17 cellular contexts compared by ENCODE assay signal in the genomic region with DNA sequence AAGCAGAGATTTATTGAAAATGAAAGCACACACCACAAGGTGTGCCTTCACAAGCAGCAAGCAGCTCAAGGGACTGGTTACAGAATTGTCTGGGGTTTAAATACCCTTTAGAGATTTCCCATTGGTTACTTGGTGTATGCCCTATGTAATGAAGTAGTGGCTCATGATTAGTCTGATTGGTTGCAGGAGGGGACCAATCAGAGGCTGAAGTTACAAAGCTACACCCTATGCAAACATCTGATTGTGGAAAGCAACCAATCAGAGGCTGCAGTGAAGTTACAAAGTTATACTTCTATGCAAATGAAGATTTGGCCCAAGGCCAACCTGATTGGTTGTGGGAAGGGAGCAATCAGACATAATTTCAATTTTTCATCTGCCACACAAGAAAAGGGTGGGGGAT.
DNase-seq lines count a peak whose midpoint lies in the region; ATAC-seq, FAIRE-seq and TF ChIP-seq lines count a peak whose summit lies in the region.
"Had no signal": no experiment of that assay in that cellular context is flagged by ENCODE, and none has a peak within 500 bp of the region (broad histone marks: within the 10 kb centered on the region; RNA-seq: fewer than 3 reads in every experiment).

No MANE protein-coding gene starts in this region.

- FAIRE-seq in small intestine (lab: Jason Lieb, UNC) = no peak
- FAIRE-seq: HepG2, islet of Langerhans had no signal

- H3K27ac ChIP-seq in OCI-LY1 (ENCODE audit: low read depth, low read length, poor library complexity, severe bottlenecking) = peak overlapping the region; percentile 9
- no peak overlapping the region for H3K27ac ChIP-seq in SJCRH30
- no peak overlapping the region for H3K27ac ChIP-seq in small intestine (ENCODE audit: low read depth in 1 of 2, low read length in 1 of 2)
- H3K27ac ChIP-seq: cardiac muscle cell, gastroesophageal sphincter had no signal

- peak overlapping the region; percentile 23; the same call in 1 of the 2 replicates for H3K4me2 ChIP-seq in OCI-LY1 (ENCODE audit: low read length)

- H3K27me3 ChIP-seq in OCI-LY1 (ENCODE audit: insufficient read depth, low read length) = no peaks in the 10 kb centered on the region
- no peaks in the 10 kb centered on the region for H3K27me3 ChIP-seq in SJCRH30
- H3K27me3 ChIP-seq in small intestine (ENCODE audit: control insufficient read depth in 2 of 2, insufficient read depth in 2 of 2, low read length in 2 of 2) = no peaks in the 10 kb centered on the region
- H3K27me3 ChIP-seq: cardiac muscle cell, gastroesophageal sphincter, spleen had no signal

- H3K9me2 ChIP-seq in OCI-LY1 (ENCODE audit: low read depth, low read length) = no peaks in the 10 kb centered on the region

- H3K36me3 ChIP-seq in OCI-LY1 (ENCODE audit: insufficient read depth, low read length) (peaks cover 40% of the 10 kb centered on the region), SJCRH30 (no peaks in the 10 kb centered on the region; the same call in 1 of the 2 replicates), small intestine (ENCODE audit: control insufficient read depth in 2 of 2, insufficient read depth in 2 of 2, low read length in 2 of 2) (no peaks in the 10 kb centered on the region)
- H3K36me3 ChIP-seq: cardiac muscle cell, gastroesophageal sphincter, spleen had no signal

- TF ChIP-seq CTCF in OCI-LY1 (IDR thresholded peaks at IDR 0.05; ENCODE audit: low read length) = no peak
- TF ChIP-seq CTCF in fibroblast of pulmonary artery (IDR thresholded peaks at IDR 0.05; ENCODE audit: low read length, missing control alignments) = no peak
- no peak for TF ChIP-seq CTCF in GM20000 (IDR thresholded peaks at IDR 0.05; ENCODE audit: extremely low read depth, missing control alignments)

- DNase-seq in DMS153 (lab: John Stamatoyannopoulos, UW) (peak; percentile 7), DMS153 treated with DMSO at 0.1 percent for 48 hours (lab: John Stamatoyannopoulos, UW; ENCODE audit: unreplicated experiment) (no peak), fibroblast of pulmonary artery (ENCODE audit: low read depth) (peak; percentile 63), GM20000 (ENCODE audit: low spot score) (no peak), SJCRH30 (no peak), small intestine (no peak)
- DNase-seq: 8988T, midbrain, RPMI8226, spleen had no signal

- H3K4me1 ChIP-seq in OCI-LY1 (ENCODE audit: insufficient read depth, low read length, severe bottlenecking) (peaks cover 52% of the 10 kb centered on the region), SJCRH30 (no peaks in the 10 kb centered on the region; the same call in 1 of the 2 replicates), small intestine (ENCODE audit: control insufficient read depth in 2 of 2, insufficient read depth in 1 of 2, low read depth in 1 of 2, low read length in 1 of 2) (no peaks in the 10 kb centered on the region)

- H3K9me3 ChIP-seq in OCI-LY1 (ENCODE audit: low read length) (no peaks in the 10 kb centered on the region), SJCRH30 (replicated peaks) (no peaks in the 10 kb centered on the region), small intestine (ENCODE audit: control insufficient read depth, low read depth) (no peaks in the 10 kb centered on the region)
- H3K9me3 ChIP-seq: gastroesophageal sphincter, spleen had no signal

- no peaks in the 10 kb centered on the region for H3F3A ChIP-seq in OCI-LY1 (ENCODE audit: insufficient read depth, low read length)

- H4K20me1 ChIP-seq in OCI-LY1 (ENCODE audit: insufficient read depth, low read length) = no peaks in the 10 kb centered on the region

- H3K79me2 ChIP-seq in OCI-LY1 (ENCODE audit: insufficient read depth, low read length) = peaks cover 95% of the 10 kb centered on the region
- H3K79me2 ChIP-seq: parathyroid adenoma had no signal

- H2AFZ ChIP-seq in OCI-LY1 (ENCODE audit: low read length) = no peak overlapping the region

- H3K4me3 ChIP-seq in OCI-LY1 (ENCODE audit: low read depth, low read length, poor library complexity, severe bottlenecking) = no peak overlapping the region
- no peak overlapping the region for H3K4me3 ChIP-seq in fibroblast of pulmonary artery (replicated peaks; ENCODE audit: low read depth, low read length)
- H3K4me3 ChIP-seq in SJCRH30 = no peak overlapping the region
- H3K4me3 ChIP-seq in small intestine (ENCODE audit: low read depth in 1 of 2, low read length in 2 of 2) = no peak overlapping the region
- H3K4me3 ChIP-seq: cardiac muscle cell, gastroesophageal sphincter, spleen had no signal

- no peak overlapping the region for H3K9ac ChIP-seq in OCI-LY1 (ENCODE audit: low read length)
- H3K9ac ChIP-seq: parathyroid adenoma had no signal

- ATAC-seq in GM19468 (IDR thresholded peaks at IDR 0.05; ENCODE audit: extremely low read depth, unreplicated experiment) = peak; percentile 12
- ATAC-seq: gastroesophageal sphincter, HepG2 had no signal

Comparison
In these comparisons a context has a peak if more than half of its experiments do, and no peak if none do; other contexts are left out.
1. DNase-seq: peak in DMS153 (single experiment) and fibroblast of pulmonary artery (single experiment); none in DMS153 treated with DMSO at 0.1 percent for 48 hours (single experiment), GM20000 (single experiment), SJCRH30 (0 of 2) and small intestine (single experiment).